22 cellular contexts compared by ENCODE assay signal in the genomic region with DNA sequence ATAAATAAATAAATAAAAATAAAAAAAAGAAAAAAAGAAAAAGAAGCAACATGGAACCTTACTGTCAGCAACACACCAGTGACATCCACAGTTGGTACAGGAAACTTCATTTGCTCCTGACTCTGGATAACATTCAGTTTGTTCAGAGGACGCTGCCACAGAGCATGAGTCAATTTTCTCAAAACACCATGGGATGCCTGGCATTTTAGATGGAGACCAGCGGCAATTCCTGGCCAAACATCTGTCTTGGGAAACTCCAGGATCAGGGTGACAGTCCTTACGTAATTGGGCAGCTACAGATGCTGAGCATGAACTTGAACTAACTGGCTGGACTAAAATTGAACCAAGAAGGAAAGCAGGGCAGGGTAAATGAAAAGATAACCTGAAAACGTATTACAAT.
"Had no signal": no experiment of that assay in that cellular context is flagged by ENCODE, and none has a peak within 500 bp of the region (broad histone marks: within the 10 kb centered on the region; RNA-seq: fewer than 3 reads in every experiment).

No MANE protein-coding gene starts in this region.

- ATAC-seq: effector memory CD8-positive, alpha-beta T cell; foreskin keratinocyte; gastroesophageal sphincter; heart left ventricle; left cardiac atrium; left lung; left ventricle myocardium superior; lower lobe of right lung; mucosa of descending colon had no signal

- H3K36me3 ChIP-seq: colonic mucosa, esophagus muscularis mucosa, gastroesophageal sphincter, heart left ventricle, left lung, lower lobe of right lung had no signal

- H3K9me3 ChIP-seq: colonic mucosa, esophagus muscularis mucosa, gastroesophageal sphincter, heart left ventricle, left lung, lower lobe of right lung, mucosa of descending colon had no signal

- DNase-seq: colonic mucosa; cortex of kidney; effector CD8-positive, alpha-beta T cell; effector memory CD8-positive, alpha-beta T cell; foreskin keratinocyte; heart left ventricle; hypothalamus; immature natural killer cell; islet precursor cell; kidney; kidney glomerular epithelial cell; left cardiac atrium; left lung; left ventricle myocardium superior; lower lobe of right lung; mesenchymal stem cell; mucosa of descending colon had no signal

- H3K4me3 ChIP-seq: colonic mucosa, esophagus muscularis mucosa, gastroesophageal sphincter, heart left ventricle, hepatocyte, left lung, lower lobe of right lung, mucosa of descending colon had no signal

- H3K4me3 Mint-ChIP-seq: dendritic cell treated with granulocyte-macrophage colony-stimulating factor and Interleukin-4, amounts not matched to agents 40 ng/mL and 50 ng/mL, for 4 days; effector memory CD8-positive, alpha-beta T cell; immature natural killer cell; mesothelial cell of epicardium had no signal

- H2AFZ ChIP-seq: hepatocyte had no signal

- H3K9me3 Mint-ChIP-seq: dendritic cell treated with granulocyte-macrophage colony-stimulating factor and Interleukin-4, amounts not matched to agents 40 ng/mL and 50 ng/mL, for 4 days; effector memory CD8-positive, alpha-beta T cell; mesothelial cell of epicardium had no signal

- H3K27me3 ChIP-seq: colonic mucosa, esophagus muscularis mucosa, foreskin keratinocyte, gastroesophageal sphincter, heart left ventricle, hepatocyte, left lung had no signal

- H3K27ac Mint-ChIP-seq: dendritic cell treated with granulocyte-macrophage colony-stimulating factor and Interleukin-4, amounts not matched to agents 40 ng/mL and 50 ng/mL, for 4 days; effector memory CD8-positive, alpha-beta T cell; immature natural killer cell; mesothelial cell of epicardium had no signal

- H3K27ac ChIP-seq: colonic mucosa, esophagus muscularis mucosa, foreskin keratinocyte, gastroesophageal sphincter, heart left ventricle, hepatocyte, left lung, lower lobe of right lung had no signal

- H3K36me3 Mint-ChIP-seq: immature natural killer cell, mesothelial cell of epicardium had no signal

- H3K4me1 ChIP-seq: colonic mucosa, esophagus muscularis mucosa, foreskin keratinocyte, gastroesophageal sphincter, heart left ventricle, left lung, lower lobe of right lung had no signal

- H3K4me1 Mint-ChIP-seq: immature natural killer cell, mesothelial cell of epicardium had no signal

- H3K79me2 ChIP-seq: hepatocyte had no signal

- H3K4me2 ChIP-seq: hepatocyte had no signal
